In genomic region chr2:27584597-27584996, GRCh38 we compare ENCODE assay signal across 1 cellular context.
TF ChIP-seq lines count a peak whose summit lies in the region.

No MANE protein-coding gene starts in this region.

TF ChIP-seq in GM23338, 12 proteins besides CTCF, POLR2A, EP300 and RAD21:
- TF ChIP-seq JUNB (IDR thresholded peaks at IDR 0.05; ENCODE audit: unreplicated experiment) (no peak), EZH2phosphoT487 (IDR thresholded peaks at IDR 0.05; ENCODE audit: unreplicated experiment) (no peak), CREB1 (CRISPR knock-in tag; IDR thresholded peaks at IDR 0.05; ENCODE audit: low read depth) (no peak), STAT1 (IDR thresholded peaks at IDR 0.05; ENCODE audit: unreplicated experiment) (no peak), ZNF331 (CRISPR knock-in tag; IDR thresholded peaks at IDR 0.05; ENCODE audit: low read depth) (no peak), ZNF114 (CRISPR knock-in tag; IDR thresholded peaks at IDR 0.05) (no peak), POLR2AphosphoS5 (IDR thresholded peaks at IDR 0.05; ENCODE audit: low read depth) (no peak), REST (IDR thresholded peaks at IDR 0.05; ENCODE audit: unreplicated experiment) (no peak), NANOG (IDR thresholded peaks at IDR 0.05; ENCODE audit: borderline replicate concordance) (no peak), EZH2 (IDR thresholded peaks at IDR 0.05; ENCODE audit: low read depth, unreplicated experiment) (no peak), ZNF462 (CRISPR knock-in tag; IDR thresholded peaks at IDR 0.05) (no peak)
- TF ChIP-seq, protein P1, sequence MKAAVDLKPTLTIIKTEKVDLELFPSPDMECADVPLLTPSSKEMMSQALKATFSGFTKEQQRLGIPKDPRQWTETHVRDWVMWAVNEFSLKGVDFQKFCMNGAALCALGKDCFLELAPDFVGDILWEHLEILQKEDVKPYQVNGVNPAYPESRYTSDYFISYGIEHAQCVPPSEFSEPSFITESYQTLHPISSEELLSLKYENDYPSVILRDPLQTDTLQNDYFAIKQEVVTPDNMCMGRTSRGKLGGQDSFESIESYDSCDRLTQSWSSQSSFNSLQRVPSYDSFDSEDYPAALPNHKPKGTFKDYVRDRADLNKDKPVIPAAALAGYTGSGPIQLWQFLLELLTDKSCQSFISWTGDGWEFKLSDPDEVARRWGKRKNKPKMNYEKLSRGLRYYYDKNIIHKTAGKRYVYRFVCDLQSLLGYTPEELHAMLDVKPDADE (IDR thresholded peaks at IDR 0.05): no peak
